8 cellular contexts compared by ENCODE assay signal in genomic region chr1:21335088-21335678, GRCh38. TPM values are rescaled to one million over a fixed set of nuclear protein-coding genes. Genes with fewer than 3 reads are reported as not detected.
DNase-seq lines count a peak whose midpoint lies in the region; ATAC-seq and TF ChIP-seq lines count a peak whose summit lies in the region.

No MANE protein-coding gene starts in this region.

- H3K36me3 ChIP-seq in skeletal muscle tissue (ENCODE audit: control insufficient read depth in 3 of 3, insufficient read depth in 3 of 3, low read length in 3 of 3): no peaks in the 10 kb centered on the region

- peaks cover 55 to 74% (median 64%) of the 10 kb centered on the region in 3 donors for H3K4me1 ChIP-seq in skeletal muscle tissue (ENCODE audit: control insufficient read depth in 3 of 3, insufficient read depth in 3 of 3, low read length in 3 of 3)

- H3K4me3 ChIP-seq in GM12865 (ENCODE audit: low read depth, low read length) (peak overlapping the region; percentile 48), fibroblast of mammary gland (ENCODE audit: control insufficient read depth, low read depth, low read length) (peak overlapping the region; percentile 40), skeletal muscle tissue (ENCODE audit: low read length in 3 of 3) (peak overlapping the region; percentile 57 to 69 (median 65))

- TF ChIP-seq CTCF in GM12865 (IDR thresholded peaks at IDR 0.05; ENCODE audit: insufficient read depth, low read depth, low read length, missing control alignments) (no peak), fibroblast of mammary gland (conservative IDR thresholded peaks at IDR 0.05; ENCODE audit: control insufficient read depth, insufficient read depth, low read depth, low read length) (no peak)

- peak overlapping the region; percentile 34 to 78 (median 54) for H3K9ac ChIP-seq in skeletal muscle tissue (ENCODE audit: low read depth in 1 of 3, low read length in 3 of 3)

- no peaks in the 10 kb centered on the region for H3K9me3 ChIP-seq in skeletal muscle tissue (ENCODE audit: control insufficient read depth in 3 of 3, low read length in 3 of 3)

- DNase-seq in GM12865 (ENCODE audit: low read depth): no peak
- no peak for DNase-seq in fibroblast of mammary gland (ENCODE audit: low read depth)
- no peak for DNase-seq in DMS 273 (lab: John Stamatoyannopoulos, UW; ENCODE audit: unreplicated experiment)
- no peak for DNase-seq in LoVo (ENCODE audit: low spot score)
- DNase-seq in KG1 (lab: John Stamatoyannopoulos, UW): no peak

- ATAC-seq in SK-N-SH treated with all-trans-retinoic acid at 6 μM for 48 hours: peak; percentile 3; the same call in 2 of the 3 replicates
- no peak for ATAC-seq in HG02840 (IDR thresholded peaks at IDR 0.05; ENCODE audit: low FRiP score, unreplicated experiment)

- peaks cover 0 to 15% (median 11%) of the 10 kb centered on the region in 3 donors for H3K27me3 ChIP-seq in skeletal muscle tissue (ENCODE audit: control insufficient read depth in 3 of 3, insufficient read depth in 3 of 3, low read length in 3 of 3)

- peak overlapping the region; percentile 65 for H3K27ac ChIP-seq in skeletal muscle tissue (ENCODE audit: low read depth, low read length)

TF ChIP-seq in SK-N-SH treated with all-trans-retinoic acid at 6 μM for 48 hours, 23 proteins besides CTCF, POLR2A, EP300 and RAD21:
- TF ChIP-seq ZNF8 (CRISPR knock-in tag; IDR thresholded peaks at IDR 0.05) (no peak), TSHZ2 (CRISPR knock-in tag; IDR thresholded peaks at IDR 0.05) (no peak), ZC3H10 (CRISPR knock-in tag; IDR thresholded peaks at IDR 0.05) (no peak), CSRNP3 (CRISPR knock-in tag; IDR thresholded peaks at IDR 0.05) (no peak), ZNF70 (CRISPR knock-in tag; IDR thresholded peaks at IDR 0.05) (no peak), SNAI2 (CRISPR knock-in tag; IDR thresholded peaks at IDR 0.05) (no peak), PPARA (CRISPR knock-in tag; IDR thresholded peaks at IDR 0.05; ENCODE audit: borderline replicate concordance) (no peak), ZFP30 (CRISPR knock-in tag; IDR thresholded peaks at IDR 0.05) (no peak)

RNA-seq across cellular contexts. Expression of gene ECE1, which starts 44.9 kb away (rescaled TPM):
- 25.6 TPM for total RNA-seq in skeletal muscle tissue
